In genomic region chr5:126464016-126464415, GRCh38 we compare ENCODE assay signal across 15 cellular contexts. TPM values are rescaled to one million over a fixed set of nuclear protein-coding genes. Genes with fewer than 3 reads are reported as not detected.
DNase-seq lines count a peak whose midpoint lies in the region; ATAC-seq and TF ChIP-seq lines count a peak whose summit lies in the region.
"Had no signal": no experiment of that assay in that cellular context is flagged by ENCODE, and none has a peak within 500 bp of the region (broad histone marks: within the 10 kb centered on the region; RNA-seq: fewer than 3 reads in every experiment).

No MANE protein-coding gene starts in this region.

- TF ChIP-seq CTCF in activated CD8-positive, alpha-beta T cell treated with anti-CD3 and anti-CD28 coated beads for 36 hours (IDR thresholded peaks at IDR 0.05) = no peak
- no peak for TF ChIP-seq CTCF in osteocyte (IDR thresholded peaks at IDR 0.05)

- no peak overlapping the region for H3K4me3 Mint-ChIP-seq in activated CD8-positive, alpha-beta T cell treated with anti-CD3 and anti-CD28 coated beads for 36 hours
- no peak overlapping the region for H3K4me3 Mint-ChIP-seq in osteocyte (ENCODE audit: unreplicated experiment)

- H3K27me3 Mint-ChIP-seq in activated CD8-positive, alpha-beta T cell treated with anti-CD3 and anti-CD28 coated beads for 36 hours = no peaks in the 10 kb centered on the region
- no peaks in the 10 kb centered on the region for H3K27me3 Mint-ChIP-seq in osteocyte (ENCODE audit: unreplicated experiment)

- DNase-seq in activated CD4-positive, CD25-positive, alpha-beta regulatory T cell (lab: John Stamatoyannopoulos, UW) = no peak
- peak; percentile 16 for DNase-seq in activated CD8-positive, alpha-beta T cell treated with anti-CD3 and anti-CD28 coated beads for 36 hours
- DNase-seq in osteocyte (ENCODE audit: extremely low spot score, unreplicated experiment) = no peak
- no peak for DNase-seq in NCI-H1105 treated with DMSO at 0.1 percent for 48 hours (lab: John Stamatoyannopoulos, UW)
- DNase-seq: activated CD4-positive, CD25-positive, alpha-beta regulatory T cell treated with anti-CD3 and anti-CD28 coated beads, Interleukin-2, amount 50 U/mL, for 72 hours; activated CD8-positive, alpha-beta memory T cell treated with anti-CD3 and anti-CD28 coated beads, Interleukin-2, amount 50 U/mL, for 48 hours; central memory CD4-positive, alpha-beta T cell; foreskin fibroblast; NCI-H1694; NCI-H446; small intestine had no signal

- H3K36me3 Mint-ChIP-seq in activated CD8-positive, alpha-beta T cell treated with anti-CD3 and anti-CD28 coated beads for 36 hours (ENCODE audit: low read depth) = peaks cover 12% of the 10 kb centered on the region
- peaks cover 52% of the 10 kb centered on the region for H3K36me3 Mint-ChIP-seq in osteocyte (ENCODE audit: unreplicated experiment)

- TF ChIP-seq POLR2A in GM18505 (IDR thresholded peaks at IDR 0.05; ENCODE audit: borderline replicate concordance, extremely low read depth, insufficient read depth, insufficient read length) = no peak

- intact Hi-C loops in activated CD8-positive, alpha-beta T cell treated with anti-CD3 and anti-CD28 coated beads for 36 hours (cut with micrococcal nuclease) = no loop called here

- H3K9me3 Mint-ChIP-seq in activated CD8-positive, alpha-beta T cell treated with anti-CD3 and anti-CD28 coated beads for 36 hours = no peaks in the 10 kb centered on the region
- H3K9me3 Mint-ChIP-seq in osteocyte (ENCODE audit: unreplicated experiment) = no peaks in the 10 kb centered on the region

- peak overlapping the region; percentile 1 for H3K27ac Mint-ChIP-seq in activated CD8-positive, alpha-beta T cell treated with anti-CD3 and anti-CD28 coated beads for 36 hours
- H3K27ac Mint-ChIP-seq in osteocyte (ENCODE audit: unreplicated experiment) = peak overlapping the region; percentile 24

- CTCF ChIA-PET in activated CD8-positive, alpha-beta T cell treated with anti-CD3 and anti-CD28 coated beads for 36 hours (lab: Charles Lee) = interaction anchor here (1.0 kb wide), 1 partner anchor 125 kb away, joined by 3 read pairs; no protein-coding TSS in a partner anchor

- POLR2A ChIA-PET in activated CD8-positive, alpha-beta T cell treated with anti-CD3 and anti-CD28 coated beads for 36 hours (lab: Charles Lee) = interaction anchor here (0.9 kb wide), 1 partner anchor 14 kb away, joined by 3 read pairs; no protein-coding TSS in a partner anchor

- peak; percentile 73 to 80 for ATAC-seq in activated CD4-positive, CD25-positive, alpha-beta regulatory T cell treated with anti-CD3 and anti-CD28 coated beads, Interleukin-2, amount 50 U/mL, for 24 hours
- peak; percentile 33 for ATAC-seq in GM21390 (IDR thresholded peaks at IDR 0.05; ENCODE audit: unreplicated experiment)
- peak; percentile 74 for ATAC-seq in activated CD8-positive, alpha-beta T cell treated with anti-CD3 and anti-CD28 coated beads for 36 hours
- no peak for ATAC-seq in HG03457 (IDR thresholded peaks at IDR 0.05; ENCODE audit: unreplicated experiment)
- ATAC-seq in GM18505 (IDR thresholded peaks at IDR 0.05; ENCODE audit: unreplicated experiment) = no peak

- peaks cover 12% of the 10 kb centered on the region for H3K4me1 Mint-ChIP-seq in activated CD8-positive, alpha-beta T cell treated with anti-CD3 and anti-CD28 coated beads for 36 hours (ENCODE audit: low read depth)
- H3K4me1 Mint-ChIP-seq in osteocyte (ENCODE audit: unreplicated experiment) = peaks cover 34% of the 10 kb centered on the region

RNA-seq across cellular contexts. Expression of gene GRAMD2B, which starts 40.8 kb away (rescaled TPM):
- total RNA-seq in activated CD8-positive, alpha-beta T cell treated with anti-CD3 and anti-CD28 coated beads for 36 hours = 1 to 10 TPM; 8.0 to 8.4 TPM
- 78.2 and 93.7 TPM in 2 replicates for total RNA-seq in osteocyte

Comparison
In these comparisons a context has a peak if more than half of its experiments do, and no peak if none do; other contexts are left out.
1. ATAC-seq: peak in activated CD4-positive, CD25-positive, alpha-beta regulatory T cell treated with anti-CD3 and anti-CD28 coated beads, Interleukin-2, amount 50 U/mL, for 24 hours (2 of 2), GM21390 (single experiment) and activated CD8-positive, alpha-beta T cell treated with anti-CD3 and anti-CD28 coated beads for 36 hours (single experiment); none in HG03457 (single experiment) and GM18505 (single experiment).